ENCODE assay signal across 10 cellular contexts in genomic region chr2:205975082-205975949, GRCh38.
A peak's percentile ranks its signal among the peaks of the same experiment; 100 is the strongest.
DNase-seq lines count a peak whose midpoint lies in the region; ATAC-seq and TF ChIP-seq lines count a peak whose summit lies in the region.
"Had no signal": no experiment of that assay in that cellular context is flagged by ENCODE, and none has a peak within 500 bp of the region (broad histone marks: within the 10 kb centered on the region; RNA-seq: fewer than 3 reads in every experiment).

No MANE protein-coding gene starts in this region.

- peak overlapping the region; percentile 35 for H3K9ac ChIP-seq in mucosa of stomach (ENCODE audit: low read length)

- in situ Hi-C loops in astrocyte of the cerebellum (cut with HindIII; ENCODE audit: low sequenced_read_pairs), result no loop called here

- no peaks in the 10 kb centered on the region for H3K9me3 ChIP-seq in mucosa of stomach (ENCODE audit: control insufficient read depth, low read length)

- ATAC-seq in GM18517 (IDR thresholded peaks at IDR 0.05; ENCODE audit: unreplicated experiment) (peak; percentile 73), HG02870 (IDR thresholded peaks at IDR 0.05; ENCODE audit: unreplicated experiment) (peak; percentile 50), HG03565 (IDR thresholded peaks at IDR 0.05; ENCODE audit: unreplicated experiment) (no peak)

- H3K4me1 ChIP-seq in mucosa of stomach (ENCODE audit: control insufficient read depth, insufficient read depth, low read length), result peaks cover 26% of the 10 kb centered on the region

- H3K36me3 ChIP-seq in mucosa of stomach (ENCODE audit: control insufficient read depth, insufficient read depth, low read length), result no peaks in the 10 kb centered on the region

- H3K4me3 ChIP-seq in astrocyte of the cerebellum (ENCODE audit: low read depth, low read length) (no peak overlapping the region), mucosa of stomach (ENCODE audit: low read length) (no peak overlapping the region)

- peak; percentile 22 for DNase-seq in astrocyte of the cerebellum (ENCODE audit: low read depth)
- DNase-seq in dedifferentiated amniotic fluid mesenchymal stem cell (ENCODE audit: extremely low spot score), result no peak
- no peak for DNase-seq in activated CD8-positive, alpha-beta memory T cell treated with anti-CD3 and anti-CD28 coated beads, Interleukin-2, amount 50 U/mL, for 48 hours
- DNase-seq in midbrain (lab: John Stamatoyannopoulos, UW), result no peak
- DNase-seq: DMS79, NCI-H2227 treated with DMSO at 0.1 percent for 48 hours had no signal

- H3K27me3 ChIP-seq in mucosa of stomach (ENCODE audit: control insufficient read depth, insufficient read depth, low read length), result no peaks in the 10 kb centered on the region

- TF ChIP-seq CTCF in astrocyte of the cerebellum (IDR thresholded peaks at IDR 0.05; ENCODE audit: low read depth, low read length, missing control alignments), result no peak
